ENCODE assay signal across 8 cellular contexts in genomic region chr22:41286639-41287091, GRCh38. TPM values are rescaled to one million over a fixed set of nuclear protein-coding genes. Genes with fewer than 3 reads are reported as not detected.
DNase-seq lines count a peak whose midpoint lies in the region; ATAC-seq and FAIRE-seq lines count a peak whose summit lies in the region.

No MANE protein-coding gene starts in this region.

- peaks cover 7% of the 10 kb centered on the region; the same call in 1 of the 2 replicates for H3K36me3 ChIP-seq in ACC112 (ENCODE audit: insufficient read depth, low read length)
- H3K36me3 ChIP-seq in SJCRH30 = peaks cover 10% of the 10 kb centered on the region

- H3K4me1 ChIP-seq in ACC112 (ENCODE audit: control insufficient read depth, insufficient read depth, low read length, unreplicated experiment) (peaks cover 42% of the 10 kb centered on the region), SJCRH30 (peaks cover 16% of the 10 kb centered on the region)

- H3K4me3 ChIP-seq in ACC112 (ENCODE audit: low read depth, low read length) (peak overlapping the region; percentile 84), SJCRH30 (peak overlapping the region; percentile 85)

- no peaks in the 10 kb centered on the region for H3K9me3 Mint-ChIP-seq in activated naive CD8-positive, alpha-beta T cell treated with anti-CD3 and anti-CD28 coated beads, Interleukin-2, amount 10 ng/mL, durations not matched to agents 7 days and 5 days

- ATAC-seq in GM18867 (IDR thresholded peaks at IDR 0.05; ENCODE audit: unreplicated experiment) (peak; percentile 11), HG03135 (IDR thresholded peaks at IDR 0.05; ENCODE audit: unreplicated experiment) (peak; percentile 29)
- ATAC-seq in activated naive CD8-positive, alpha-beta T cell treated with anti-CD3 and anti-CD28 coated beads, Interleukin-2, amount 10 ng/mL, durations not matched to agents 7 days and 5 days (ENCODE audit: low read depth) = peak; percentile 14

- H3K27me3 ChIP-seq in ACC112 (ENCODE audit: insufficient read depth, low read length) (no peaks in the 10 kb centered on the region), SJCRH30 (no peaks in the 10 kb centered on the region)

- no peak overlapping the region for H2AFZ ChIP-seq in ACC112 (ENCODE audit: low read length, unreplicated experiment)

- H3K79me2 ChIP-seq in ACC112 (ENCODE audit: control insufficient read depth, insufficient read depth, low read length, unreplicated experiment) = peaks cover 29% of the 10 kb centered on the region

- H3K36me3 Mint-ChIP-seq in activated naive CD8-positive, alpha-beta T cell treated with anti-CD3 and anti-CD28 coated beads, Interleukin-2, amount 10 ng/mL, durations not matched to agents 7 days and 5 days = peaks cover 11% of the 10 kb centered on the region

- DNase-seq in SJCRH30 = peak in 1 of 2 experiments; percentile 30
- DNase-seq in activated naive CD8-positive, alpha-beta T cell treated with anti-CD3 and anti-CD28 coated beads, Interleukin-2, amount 10 ng/mL, durations not matched to agents 7 days and 5 days = peak; percentile 55
- peak; percentile 66 for DNase-seq in inferior parietal cortex (ENCODE audit: extremely low spot score)
- peak; percentile 46 for DNase-seq in stimulated activated CD4-positive, alpha-beta T cell treated with anti-CD3 and anti-CD28 coated beads, Interleukin-4, amount 100 ng/mL, for 24 hours
- no peak for DNase-seq in frontal cortex (ENCODE audit: low spot score in 2 of 2)

- peak overlapping the region; percentile 95 for H3K4me3 Mint-ChIP-seq in activated naive CD8-positive, alpha-beta T cell treated with anti-CD3 and anti-CD28 coated beads, Interleukin-2, amount 10 ng/mL, durations not matched to agents 7 days and 5 days

- no peak for FAIRE-seq in frontal cortex (lab: Jason Lieb, UNC)

- H3K27me3 Mint-ChIP-seq in activated naive CD8-positive, alpha-beta T cell treated with anti-CD3 and anti-CD28 coated beads, Interleukin-2, amount 10 ng/mL, durations not matched to agents 7 days and 5 days = no peaks in the 10 kb centered on the region

- POLR2A ChIA-PET in activated naive CD8-positive, alpha-beta T cell treated with anti-CD3 and anti-CD28 coated beads, Interleukin-2, amount 10 ng/mL, durations not matched to agents 7 days and 5 days (lab: Charles Lee) = interaction anchor here (0.6 to 5.3 kb wide), 22 partner anchors 8 to 546 kb away, joined by 3 to 80 read pairs (median 6); partner anchors contain the start of genes ACO2, EP300, PHF5A and RBX1

- H3K27ac ChIP-seq in ACC112 (ENCODE audit: low read depth, low read length) = peak overlapping the region; percentile 57
- H3K27ac ChIP-seq in SJCRH30 = peak overlapping the region; percentile 17

- peak overlapping the region; percentile 96 for H3K27ac Mint-ChIP-seq in activated naive CD8-positive, alpha-beta T cell treated with anti-CD3 and anti-CD28 coated beads, Interleukin-2, amount 10 ng/mL, durations not matched to agents 7 days and 5 days

- peaks cover 16% of the 10 kb centered on the region for H3K4me1 Mint-ChIP-seq in activated naive CD8-positive, alpha-beta T cell treated with anti-CD3 and anti-CD28 coated beads, Interleukin-2, amount 10 ng/mL, durations not matched to agents 7 days and 5 days

- H3K9me3 ChIP-seq in SJCRH30 (replicated peaks) = no peaks in the 10 kb centered on the region

RNA-seq across cellular contexts. Expression of gene RANGAP1, which starts 0.7 kb away (rescaled TPM):
- total RNA-seq in SJCRH30 (2014; rRNA removed; shearing (Covaris generic)) = 55.4 and 56.5 TPM in 2 replicates
- total RNA-seq in activated naive CD8-positive, alpha-beta T cell treated with anti-CD3 and anti-CD28 coated beads, Interleukin-2, amount 10 ng/mL, durations not matched to agents 7 days and 5 days = 10 to 100 TPM; 93.6 to 98.3 TPM
- total RNA-seq in frontal cortex = 33.0 TPM

RNA-seq across cellular contexts. Expression of gene ZC3H7B, which starts 14.7 kb away (rescaled TPM):
- 26.9 and 27.7 TPM in 2 replicates for total RNA-seq in SJCRH30 (2014; rRNA removed; shearing (Covaris generic))
- total RNA-seq in activated naive CD8-positive, alpha-beta T cell treated with anti-CD3 and anti-CD28 coated beads, Interleukin-2, amount 10 ng/mL, durations not matched to agents 7 days and 5 days = 10 to 100 TPM; 49.0 to 51.3 TPM
- total RNA-seq in frontal cortex = 48.5 TPM

RNA-seq across cellular contexts. Expression of gene CHADL, which starts 45.9 kb away (rescaled TPM):
- 1.9 and 2.9 TPM in 2 replicates for total RNA-seq in SJCRH30 (2014; rRNA removed; shearing (Covaris generic))
- under 1 TPM; 0.45 to 0.83 TPM for total RNA-seq in activated naive CD8-positive, alpha-beta T cell treated with anti-CD3 and anti-CD28 coated beads, Interleukin-2, amount 10 ng/mL, durations not matched to agents 7 days and 5 days
- 1.6 TPM for total RNA-seq in frontal cortex

Comparison
In these comparisons a context has a peak if more than half of its experiments do, and no peak if none do; other contexts are left out.
1. DNase-seq: peak in activated naive CD8-positive, alpha-beta T cell treated with anti-CD3 and anti-CD28 coated beads, Interleukin-2, amount 10 ng/mL, durations not matched to agents 7 days and 5 days (single experiment), inferior parietal cortex (single experiment) and stimulated activated CD4-positive, alpha-beta T cell treated with anti-CD3 and anti-CD28 coated beads, Interleukin-4, amount 100 ng/mL, for 24 hours (single experiment); none in frontal cortex (0 of 2).
2. Peak in every context shown above with its lines, with median percentiles within 50 percentile points of each other: ATAC-seq.